Comparison of ENCODE assay signal across 23 cellular contexts in genomic region chr5:135157421-135158314, GRCh38.
"Had no signal": no experiment of that assay in that cellular context is flagged by ENCODE, and none has a peak within 500 bp of the region (broad histone marks: within the 10 kb centered on the region; RNA-seq: fewer than 3 reads in every experiment).

No MANE protein-coding gene starts in this region.

- H3K27ac Mint-ChIP-seq: activated naive CD4-positive, alpha-beta T cell treated with anti-CD3 and anti-CD28 coated beads, Interleukin-2, amount 50 U/mL, for 72 hours; naive B cell; stimulated activated naive CD8-positive, alpha-beta T cell treated with anti-CD3 and anti-CD28 coated beads, Interleukin-15, Interleukin-2, amounts not matched to agents 100 ng/mL and 50 ng/mL, for 24 hours; T-helper 17 cell had no signal

- DNase-seq: activated CD4-positive, alpha-beta T cell treated with anti-CD3 and anti-CD28 coated beads for 1 hour; activated CD4-positive, alpha-beta T cell treated with anti-CD3 and anti-CD28 coated beads, Interleukin-2, amount 50 U/mL, for 1 hour; activated gamma-delta T cell treated with Interleukin-2 at 50 U/mL for 16 hours; activated T-cell treated with anti-CD3 and anti-CD28 coated beads, Interleukin-2, amount 50 U/mL, for 1 hour; brain microvascular endothelial cell; effector memory CD4-positive, alpha-beta T cell; left colon; mesenchymal stem cell; naive B cell; nucleus accumbens; right cardiac atrium; stimulated activated CD4-positive, alpha-beta T cell treated with anti-CD3 and anti-CD28 coated beads, Interleukin-12 subunit alpha, Interleukin-12 subunit beta, amount 100 ng/mL, for 4 hours; stimulated activated CD4-positive, alpha-beta T cell treated with anti-CD3 and anti-CD28 coated beads, Interleukin-4, amount 100 ng/mL, for 4 hours; substantia nigra; T-helper 17 cell; thyroid gland; WERI-Rb-1 had no signal

- H3K4me3 ChIP-seq: ascending aorta, thyroid gland had no signal

- H3K4me3 Mint-ChIP-seq: central memory CD8-positive, alpha-beta T cell; stimulated activated naive CD8-positive, alpha-beta T cell treated with anti-CD3 and anti-CD28 coated beads, Interleukin-15, Interleukin-2, amounts not matched to agents 100 ng/mL and 50 ng/mL, for 24 hours; T-helper 17 cell had no signal

- H3K4me1 Mint-ChIP-seq: central memory CD8-positive, alpha-beta T cell; naive B cell; T-helper 17 cell had no signal

- H3K9ac ChIP-seq: parathyroid adenoma had no signal

- H3K4me1 ChIP-seq: ascending aorta, foreskin keratinocyte, parathyroid adenoma, thyroid gland had no signal

- ATAC-seq: activated naive CD4-positive, alpha-beta T cell treated with anti-CD3 and anti-CD28 coated beads, Interleukin-2, amount 50 U/mL, for 72 hours; left colon; right cardiac atrium; T-helper 17 cell had no signal

- H3K27ac ChIP-seq: ascending aorta, brain microvascular endothelial cell, foreskin keratinocyte, parathyroid adenoma, thyroid gland, WERI-Rb-1 had no signal

- H3K27me3 Mint-ChIP-seq: T-helper 17 cell had no signal

- H3K9me3 ChIP-seq: thyroid gland had no signal

- H3K79me2 ChIP-seq: parathyroid adenoma had no signal

- H3K36me3 ChIP-seq: ascending aorta, brain microvascular endothelial cell, thyroid gland, WERI-Rb-1 had no signal

- H3K27me3 ChIP-seq: ascending aorta, thyroid gland had no signal
